In the genomic region with DNA sequence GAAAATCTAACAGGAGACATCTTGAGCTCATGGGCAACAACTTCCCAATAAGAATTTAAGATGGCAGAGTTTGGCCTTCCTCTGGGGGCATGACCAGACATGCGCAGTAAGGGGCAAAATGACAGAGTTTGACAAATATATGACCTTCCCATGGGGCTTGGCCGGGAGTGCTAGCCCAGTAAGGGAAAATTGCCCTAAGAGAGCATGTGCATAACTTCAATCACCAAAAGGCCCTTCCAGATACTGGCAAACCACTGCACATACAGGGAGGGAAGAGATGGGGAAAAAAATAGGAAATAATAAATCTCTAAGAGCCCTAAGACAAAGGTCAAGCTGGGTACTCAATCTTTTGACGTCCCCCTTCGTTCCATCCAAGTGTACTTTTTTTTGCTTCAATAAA, we compare ENCODE assay signal across 1 cellular context.
TF ChIP-seq lines count a peak whose summit lies in the region.

No MANE protein-coding gene starts in this region.

TF ChIP-seq in IMR-90, 13 proteins besides CTCF, POLR2A, EP300 and RAD21:
- TF ChIP-seq, protein P1, sequence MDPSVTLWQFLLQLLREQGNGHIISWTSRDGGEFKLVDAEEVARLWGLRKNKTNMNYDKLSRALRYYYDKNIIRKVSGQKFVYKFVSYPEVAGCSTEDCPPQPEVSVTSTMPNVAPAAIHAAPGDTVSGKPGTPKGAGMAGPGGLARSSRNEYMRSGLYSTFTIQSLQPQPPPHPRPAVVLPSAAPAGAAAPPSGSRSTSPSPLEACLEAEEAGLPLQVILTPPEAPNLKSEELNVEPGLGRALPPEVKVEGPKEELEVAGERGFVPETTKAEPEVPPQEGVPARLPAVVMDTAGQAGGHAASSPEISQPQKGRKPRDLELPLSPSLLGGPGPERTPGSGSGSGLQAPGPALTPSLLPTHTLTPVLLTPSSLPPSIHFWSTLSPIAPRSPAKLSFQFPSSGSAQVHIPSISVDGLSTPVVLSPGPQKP (IDR thresholded peaks at IDR 0.05; ENCODE audit: borderline replicate concordance, low read depth, low read length) = no peak
- TF ChIP-seq SMC3 (IDR thresholded peaks at IDR 0.05; ENCODE audit: low read depth, low read length) (no peak), BHLHE40 (IDR thresholded peaks at IDR 0.05; ENCODE audit: low read depth, low read length) (no peak), NFE2L2 (IDR thresholded peaks at IDR 0.05; ENCODE audit: low read depth, low read length) (no peak), CEBPB (IDR thresholded peaks at IDR 0.05; ENCODE audit: low read depth, low read length) (no peak), MXI1 (IDR thresholded peaks at IDR 0.05; ENCODE audit: borderline replicate concordance, low read depth, low read length) (no peak), FOS (IDR thresholded peaks at IDR 0.05; ENCODE audit: low read depth, low read length) (no peak), RCOR1 (IDR thresholded peaks at IDR 0.05; ENCODE audit: insufficient replicate concordance, low read length) (no peak), CHD1 (IDR thresholded peaks at IDR 0.05; ENCODE audit: low read depth, low read length) (no peak), MAFK (IDR thresholded peaks at IDR 0.05; ENCODE audit: low read depth, low read length) (no peak), RFX5 (IDR thresholded peaks at IDR 0.05; ENCODE audit: low read depth, low read length) (no peak)
- TF ChIP-seq, protein P2, sequence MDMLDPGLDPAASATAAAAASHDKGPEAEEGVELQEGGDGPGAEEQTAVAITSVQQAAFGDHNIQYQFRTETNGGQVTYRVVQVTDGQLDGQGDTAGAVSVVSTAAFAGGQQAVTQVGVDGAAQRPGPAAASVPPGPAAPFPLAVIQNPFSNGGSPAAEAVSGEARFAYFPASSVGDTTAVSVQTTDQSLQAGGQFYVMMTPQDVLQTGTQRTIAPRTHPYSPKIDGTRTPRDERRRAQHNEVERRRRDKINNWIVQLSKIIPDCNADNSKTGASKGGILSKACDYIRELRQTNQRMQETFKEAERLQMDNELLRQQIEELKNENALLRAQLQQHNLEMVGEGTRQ (IDR thresholded peaks at IDR 0.05; ENCODE audit: low read depth, low read length) = no peak
